37 cellular contexts compared by ENCODE assay signal in the genomic region with DNA sequence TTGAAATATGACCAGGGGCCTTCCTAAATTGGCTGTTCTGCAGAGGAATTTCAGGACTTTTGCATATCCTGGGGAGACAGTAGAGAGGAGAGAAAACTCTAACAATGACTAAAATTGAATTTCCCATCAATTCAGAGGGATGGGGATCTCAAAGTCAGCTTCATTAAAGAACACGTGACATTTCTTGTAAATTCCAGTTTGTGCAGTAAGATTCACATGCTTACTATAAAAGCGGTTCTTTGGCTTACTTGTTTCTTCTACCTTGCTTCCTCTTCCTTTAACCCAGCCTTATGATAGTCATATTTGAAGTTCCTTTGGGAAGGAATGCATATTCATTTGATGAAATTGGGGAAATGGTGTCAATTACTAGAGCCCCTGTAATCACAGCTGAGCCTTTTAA.
DNase-seq lines count a peak whose midpoint lies in the region; ATAC-seq, FAIRE-seq and TF ChIP-seq lines count a peak whose summit lies in the region.
"Had no signal": no experiment of that assay in that cellular context is flagged by ENCODE, and none has a peak within 500 bp of the region (broad histone marks: within the 10 kb centered on the region; RNA-seq: fewer than 3 reads in every experiment).

No MANE protein-coding gene starts in this region.

- DNase-seq in HepG2 (ENCODE audit: low spot score) = no peak
- no peak for DNase-seq in right lobe of liver
- DNase-seq in GM23338 (ENCODE audit: low spot score) = peak; percentile 22
- no peak for DNase-seq in K562 (ENCODE audit: extremely low read depth in 1 of 4, low spot score in 3 of 4)
- peak; percentile 24 for DNase-seq in mesendoderm
- no peak for DNase-seq in NOMO-1 treated with DMSO at 0.1 percent for 48 hours (lab: John Stamatoyannopoulos, UW; ENCODE audit: unreplicated experiment)
- DNase-seq in HK-2 (ENCODE audit: unreplicated experiment) = no peak
- no peak for DNase-seq in NCI-H1417 (lab: John Stamatoyannopoulos, UW)
- DNase-seq: 8988T; ACHN; AML-193; BE2C; C1 segment of cervical spinal cord; Caco-2; Calu3; CD4-positive, alpha-beta memory T cell; CD4-positive, alpha-beta T cell; CD4-positive, CD25-positive, alpha-beta regulatory T cell; CD8-positive, alpha-beta memory T cell; CD8-positive, alpha-beta T cell; COR-L47; DMS 273 treated with DMSO at 0.1 percent for 48 hours; DMS153; DMS53; DMS79; DMS79 treated with DMSO at 0.1 percent for 48 hours; DND-41; EL had no signal

- H3K9me3 Mint-ChIP-seq in GM23338 = no peaks in the 10 kb centered on the region
- H3K9me3 Mint-ChIP-seq: CD4-positive, alpha-beta memory T cell; CD4-positive, alpha-beta T cell; CD8-positive, alpha-beta T cell had no signal

- 18% methylated on average over 2 of the region's 2 CpGs for whole genome bisulfite sequencing in HepG2 (ENCODE audit: low lambda C conversion rate)
- 65% methylated on average over 2 of the region's 2 CpGs for WGBS in right lobe of liver (ENCODE audit: insufficient coverage, low coverage, low lambda C conversion rate, missing lambda C conversion rate)
- 0% methylated on average over 2 of the region's 2 CpGs for WGBS in K562 (ENCODE audit: insufficient coverage, low coverage, missing lambda C conversion rate)
- WGBS in mesendoderm (ENCODE audit: extremely low coverage, insufficient coverage, low lambda C conversion rate) = no CpG with 5 or more reads among the region's 2 CpGs

- H4K8ac ChIP-seq in mesendoderm (ENCODE audit: low read depth, low read length) = no peak overlapping the region

- TF ChIP-seq CTCF in HepG2 (CRISPR knock-in tag; IDR thresholded peaks at IDR 0.05) (no peak), right lobe of liver (IDR thresholded peaks at IDR 0.05) (no peak), GM23338 (conservative IDR thresholded peaks at IDR 0.05; ENCODE audit: low read depth in 2 of 2) (no peak), K562 (IDR thresholded peaks at IDR 0.05 in 2 of 3, conservative IDR thresholded peaks at IDR 0.05 in 1 of 3; ENCODE audit: insufficient read depth in 2 of 3, low read depth in 1 of 3, low read length in 3 of 3) (no peak)

- no peak for TF ChIP-seq RAD21 in HepG2 (CRISPR knock-in tag; IDR thresholded peaks at IDR 0.05)
- TF ChIP-seq RAD21 in K562 (CRISPR knock-in tag; conservative IDR thresholded peaks at IDR 0.05 in 1 of 2, IDR thresholded peaks at IDR 0.05 in 1 of 2) = no peak

- H3K9me1 ChIP-seq in K562 (ENCODE audit: control insufficient read depth, insufficient read depth, low read length) = no peaks in the 10 kb centered on the region

- POLR2A ChIA-PET in HepG2 (lab: Yijun Ruan, JAX) = no interaction called here
- POLR2A ChIA-PET in K562 (lab: Yijun Ruan, JAX) = no interaction called here

- no peak overlapping the region for H3K23ac ChIP-seq in mesendoderm (ENCODE audit: low read length)

- H3K4me2 ChIP-seq in HepG2 (ENCODE audit: low read depth, low read length) = no peak overlapping the region
- peak overlapping the region; percentile 4; the same call in 1 of the 2 replicates for H3K4me2 ChIP-seq in GM23338
- no peak overlapping the region for H3K4me2 ChIP-seq in K562 (ENCODE audit: insufficient read depth, low read length)
- no peak overlapping the region for H3K4me2 ChIP-seq in mesendoderm (ENCODE audit: low read length)
- H3K4me2 ChIP-seq: A549; BLaER1; BLaER1 treated with 17β-estradiol and CSF1 and Interleukin-3, amounts not matched to agents 10 nM and 100 nM had no signal

- H2AK5ac ChIP-seq in mesendoderm (ENCODE audit: low read length) = no peak overlapping the region

- no peaks in the 10 kb centered on the region for H3F3A ChIP-seq in GM23338 (replicated peaks; ENCODE audit: low read depth)

- H3K56ac ChIP-seq in mesendoderm (ENCODE audit: low read length) = no peak overlapping the region

- H4K20me1 ChIP-seq in HepG2 (ENCODE audit: insufficient read depth, low read length) (no peaks in the 10 kb centered on the region), GM23338 (replicated peaks; ENCODE audit: insufficient read depth) (no peaks in the 10 kb centered on the region), K562 (replicated peaks; ENCODE audit: control insufficient read depth, insufficient read depth, low read length) (no peaks in the 10 kb centered on the region)
- H4K20me1 ChIP-seq: BLaER1; BLaER1 treated with 17β-estradiol and CSF1 and Interleukin-3, amounts not matched to agents 10 nM and 100 nM had no signal

- H2BK120ac ChIP-seq in mesendoderm (ENCODE audit: low read depth, low read length) = no peak overlapping the region

- H3K79me1 ChIP-seq in mesendoderm (ENCODE audit: low read length) = no peaks in the 10 kb centered on the region

- TF ChIP-seq EP300 in HepG2 (IDR thresholded peaks at IDR 0.05; ENCODE audit: low read depth in 2 of 2, low read length in 2 of 2) = no peak
- TF ChIP-seq EP300 in HepG2 (CRISPR knock-in tag; IDR thresholded peaks at IDR 0.05; ENCODE audit: borderline replicate concordance) = no peak
- no peak for TF ChIP-seq EP300 in K562 (IDR thresholded peaks at IDR 0.05; ENCODE audit: low read length)

- no peak overlapping the region for H3K4ac ChIP-seq in mesendoderm (ENCODE audit: low read depth, low read length)

- H3K4me1 ChIP-seq in HepG2 (ENCODE audit: insufficient read depth, low read length) (no peaks in the 10 kb centered on the region), right lobe of liver (no peaks in the 10 kb centered on the region), GM23338 (ENCODE audit: insufficient read depth) (peaks cover 10% of the 10 kb centered on the region), K562 (replicated peaks in 1 of 2; ENCODE audit: control insufficient read depth in 2 of 2, insufficient read depth in 2 of 2, low read length in 2 of 2) (no peaks in the 10 kb centered on the region), mesendoderm (ENCODE audit: control insufficient read depth, low read depth, low read length) (peaks cover 1% of the 10 kb centered on the region)
- H3K4me1 ChIP-seq: A549, BE2C, BLaER1, Caco-2 had no signal

- H3K4me3 ChIP-seq in HepG2 (replicated peaks in 1 of 3; ENCODE audit: insufficient read depth in 1 of 3, low read depth in 2 of 3, low read length in 3 of 3) (no peak overlapping the region), right lobe of liver (no peak overlapping the region), GM23338 (no peak overlapping the region), K562 (no peak overlapping the region), mesendoderm (ENCODE audit: low read length) (no peak overlapping the region)
- H3K4me3 ChIP-seq: A549; BLaER1; BLaER1 treated with 17β-estradiol and CSF1 and Interleukin-3, amounts not matched to agents 10 nM and 100 nM had no signal

- H3K27me3 ChIP-seq in HepG2 (ENCODE audit: control insufficient read depth in 1 of 2, insufficient read depth in 2 of 2, low read length in 2 of 2) = peaks cover 0 to 22% of the 10 kb centered on the region in 2 experiments; a peak in 2 of 5 replicates
- H3K27me3 ChIP-seq in right lobe of liver = no peaks in the 10 kb centered on the region
- no peaks in the 10 kb centered on the region for H3K27me3 ChIP-seq in GM23338 (ENCODE audit: insufficient read depth)
- H3K27me3 ChIP-seq in K562 (ENCODE audit: control insufficient read depth in 2 of 2, insufficient read depth in 2 of 2, low read length in 2 of 2) = no peaks in the 10 kb centered on the region
- no peaks in the 10 kb centered on the region for H3K27me3 ChIP-seq in mesendoderm (ENCODE audit: insufficient read depth, low read length, poor library complexity)
- H3K27me3 ChIP-seq: BE2C; BLaER1; BLaER1 treated with 17β-estradiol and CSF1 and Interleukin-3, amounts not matched to agents 10 nM and 100 nM had no signal

- no peak overlapping the region for H2BK15ac ChIP-seq in mesendoderm (replicated peaks; ENCODE audit: low read depth)

- no peaks in the 10 kb centered on the region for H3K27me3 Mint-ChIP-seq in GM23338 (ENCODE audit: insufficient read depth, low read depth, poor library complexity)

- peaks cover 20% of the 10 kb centered on the region for H3K4me1 Mint-ChIP-seq in GM23338
- H3K4me1 Mint-ChIP-seq: B cell; CD4-positive, alpha-beta memory T cell; CD4-positive, CD25-positive, alpha-beta regulatory T cell; CD8-positive, alpha-beta memory T cell had no signal

- H3K9ac ChIP-seq in HepG2 (ENCODE audit: insufficient read depth, low read depth, low read length) (no peak overlapping the region), K562 (ENCODE audit: insufficient read depth in 1 of 2, low read depth in 2 of 2, low read length in 2 of 2) (no peak overlapping the region), mesendoderm (ENCODE audit: low read length) (no peak overlapping the region)
- H3K9ac ChIP-seq: BLaER1; BLaER1 treated with 17β-estradiol and CSF1 and Interleukin-3, amounts not matched to agents 10 nM and 100 nM had no signal

- no peak overlapping the region for H2BK5ac ChIP-seq in mesendoderm (ENCODE audit: low read length)

- H3K9me2 ChIP-seq in GM23338 (ENCODE audit: insufficient read depth) = peaks cover 14% of the 10 kb centered on the region

- no peaks in the 10 kb centered on the region for H3K36me3 ChIP-seq in HepG2 (replicated peaks in 1 of 2; ENCODE audit: control insufficient read depth in 1 of 2, insufficient read depth in 2 of 2, low read length in 2 of 2)
- no peaks in the 10 kb centered on the region for H3K36me3 ChIP-seq in right lobe of liver
- no peaks in the 10 kb centered on the region for H3K36me3 ChIP-seq in GM23338 (ENCODE audit: insufficient read depth)
- no peaks in the 10 kb centered on the region for H3K36me3 ChIP-seq in K562 (ENCODE audit: control insufficient read depth, insufficient read depth, low read length)
- H3K36me3 ChIP-seq in mesendoderm (ENCODE audit: control insufficient read depth, insufficient read depth, low read length) = no peaks in the 10 kb centered on the region
- H3K36me3 ChIP-seq: BE2C; BLaER1; BLaER1 treated with 17β-estradiol and CSF1 and Interleukin-3, amounts not matched to agents 10 nM and 100 nM had no signal

- H3K9me3 ChIP-seq in HepG2 (ENCODE audit: low read length) = no peaks in the 10 kb centered on the region
- H3K9me3 ChIP-seq in right lobe of liver = no peaks in the 10 kb centered on the region
- no peaks in the 10 kb centered on the region for H3K9me3 ChIP-seq in K562 (replicated peaks; ENCODE audit: control insufficient read depth, insufficient read depth, low read depth, low read length)
- H3K9me3 ChIP-seq: A549; BE2C; BLaER1; BLaER1 treated with 17β-estradiol and CSF1 and Interleukin-3, amounts not matched to agents 10 nM and 100 nM; Caco-2 had no signal

- no peaks in the 10 kb centered on the region for H3K36me3 Mint-ChIP-seq in GM23338 (ENCODE audit: low read depth)
- H3K36me3 Mint-ChIP-seq: CD14-positive monocyte; CD4-positive, alpha-beta memory T cell; CD4-positive, CD25-positive, alpha-beta regulatory T cell; CD8-positive, alpha-beta memory T cell; CD8-positive, alpha-beta T cell had no signal

- intact Hi-C loops in HepG2 (cut with micrococcal nuclease; ENCODE audit: unreplicated experiment) = no loop called here
- intact Hi-C loops in right lobe of liver (cut with DNase I) = no loop called here
- intact Hi-C loops in K562 (cut with micrococcal nuclease) = no loop called here

- H3K27ac Mint-ChIP-seq in GM23338 = no peak overlapping the region
- H3K27ac Mint-ChIP-seq: B cell; CD14-positive monocyte; CD4-positive, alpha-beta memory T cell; CD4-positive, alpha-beta T cell; CD4-positive, CD25-positive, alpha-beta regulatory T cell; CD8-positive, alpha-beta memory T cell; CD8-positive, alpha-beta T cell had no signal

- no peak overlapping the region for H2AFZ ChIP-seq in HepG2 (ENCODE audit: low read length)
- no peak overlapping the region for H2AFZ ChIP-seq in GM23338
- H2AFZ ChIP-seq in K562 (ENCODE audit: low read depth, low read length) = no peak overlapping the region

- H3K79me2 ChIP-seq in HepG2 (ENCODE audit: insufficient read depth, low read length) = no peaks in the 10 kb centered on the region
- H3K79me2 ChIP-seq in GM23338 (replicated peaks; ENCODE audit: insufficient read depth) = no peaks in the 10 kb centered on the region
- no peaks in the 10 kb centered on the region for H3K79me2 ChIP-seq in K562 (ENCODE audit: control insufficient read depth, insufficient read depth, low read length)
- no peaks in the 10 kb centered on the region for H3K79me2 ChIP-seq in mesendoderm (ENCODE audit: control insufficient read depth, insufficient read depth, low read length)

- CTCF ChIA-PET in HepG2 (lab: Yijun Ruan, JAX; ENCODE audit: low intra/inter-chr PET ratio, low total read pairs) = no interaction called here
- CTCF ChIA-PET in K562 (lab: Yijun Ruan, JAX; ENCODE audit: low intra/inter-chr PET ratio) = no interaction called here

- H3K18ac ChIP-seq in mesendoderm (ENCODE audit: low read length) = no peak overlapping the region

- TF ChIP-seq POLR2A in HepG2 (IDR thresholded peaks at IDR 0.05; ENCODE audit: insufficient read depth in 1 of 2, low read depth in 2 of 2, low read length in 2 of 2) = no peak
- no peak for TF ChIP-seq POLR2A in right lobe of liver (IDR thresholded peaks at IDR 0.05)
- no peak for TF ChIP-seq POLR2A in K562 (conservative IDR thresholded peaks at IDR 0.05)

- in situ Hi-C loops in HepG2 (cut with HindIII; ENCODE audit: extremely low pct_ligation_motif_present, low pct_unique_long_range_greater_than_20kb) (no loop called here), K562 (cut with MboI) (no loop called here)

- H3K27ac ChIP-seq in HepG2 (ENCODE audit: extremely low read length, insufficient read depth, low read length) (no peak overlapping the region), right lobe of liver (no peak overlapping the region), GM23338 (ENCODE audit: low read depth) (no peak overlapping the region), K562 (ENCODE audit: extremely low read depth, low read depth, low read length) (no peak overlapping the region), mesendoderm (ENCODE audit: low read depth, low read length) (no peak overlapping the region)
- H3K27ac ChIP-seq: 22Rv1; A549; BLaER1; BLaER1 treated with 17β-estradiol and CSF1 and Interleukin-3, amounts not matched to agents 10 nM and 100 nM; C4-2B had no signal

- ATAC-seq in HepG2 = no peak
- no peak for ATAC-seq in right lobe of liver
- ATAC-seq in GM23338 = no peak
- ATAC-seq in K562 = no peak
- ATAC-seq: A549; CD8-positive, alpha-beta T cell had no signal

- H4K5ac ChIP-seq in mesendoderm (ENCODE audit: low read length) = no peak overlapping the region

- BruUV-seq in HepG2 (replicated peaks; lab: Mats Ljungman, UMichigan) (no TSS peak), K562 (replicated peaks; lab: Mats Ljungman, UMichigan) (no TSS peak)

- no peak for FAIRE-seq in HepG2 (lab: Jason Lieb, UNC)
- no peak for FAIRE-seq in K562 (lab: Jason Lieb, UNC)
- FAIRE-seq: A204.1, A549, D721Med had no signal

- H3K4me3 Mint-ChIP-seq in GM23338 = no peak overlapping the region
- H3K4me3 Mint-ChIP-seq: B cell; CD14-positive monocyte; CD4-positive, alpha-beta memory T cell; CD4-positive, alpha-beta T cell; CD4-positive, CD25-positive, alpha-beta regulatory T cell; CD8-positive, alpha-beta memory T cell; CD8-positive, alpha-beta T cell had no signal

Comparison
In these comparisons a context has a peak if more than half of its experiments do, and no peak if none do; other contexts are left out.
1. DNase-seq: peak in GM23338 (single experiment) and mesendoderm (single experiment); none in HepG2 (single experiment), right lobe of liver (0 of 3), K562 (0 of 4), NOMO-1 treated with DMSO at 0.1 percent for 48 hours (single experiment), HK-2 (single experiment) and NCI-H1417 (0 of 3).
2. Of the 241 proteins assayed by ChIP-seq in both HepG2 and K562: peak only in HepG2: MNT and RAD51; only in K562: TFE3; in both: none; in neither: 238.